In the genomic region with DNA sequence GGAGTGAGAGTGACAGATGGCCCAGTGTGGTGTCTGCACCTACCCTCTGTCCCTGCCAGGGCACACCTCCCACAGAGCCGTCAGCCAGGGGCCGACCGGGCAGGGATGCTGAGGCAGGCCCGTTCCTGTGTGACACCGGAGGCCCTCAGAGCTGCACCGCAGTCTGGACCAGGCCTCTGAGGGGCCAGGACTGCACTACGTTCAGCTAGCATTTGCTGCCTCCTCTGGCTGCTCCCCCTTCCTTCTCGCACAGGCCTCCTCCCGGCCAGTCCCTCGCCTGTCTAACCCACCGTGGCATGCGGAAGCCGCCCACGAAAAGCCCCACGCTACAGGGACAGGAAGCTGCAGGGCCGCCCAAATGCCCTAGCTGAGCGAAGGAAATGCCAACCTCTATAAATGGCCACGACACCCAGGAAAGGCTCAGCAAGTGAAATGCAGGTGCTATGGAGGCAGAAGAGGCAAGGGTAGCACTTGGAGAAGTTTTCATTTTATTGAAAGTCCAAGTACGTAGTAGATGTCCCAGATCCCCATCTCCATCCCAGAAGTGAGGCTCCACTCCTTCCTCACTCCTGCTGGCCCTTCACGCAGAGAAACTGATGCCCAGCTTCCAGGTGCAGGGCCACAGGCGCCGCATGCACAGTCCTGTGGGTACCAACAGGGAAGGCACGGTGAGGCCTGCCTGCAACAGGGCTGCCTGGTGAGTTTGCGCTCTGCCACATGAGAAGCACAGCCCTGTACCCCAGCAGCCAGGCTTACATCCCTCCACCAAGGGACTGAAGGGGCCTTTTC, we compare ENCODE assay signal across 20 cellular contexts. TPM values are rescaled to one million over a fixed set of nuclear protein-coding genes. Genes with fewer than 3 reads are reported as not detected.
"Had no signal": no experiment of that assay in that cellular context is flagged by ENCODE, and none has a peak within 500 bp of the region (broad histone marks: within the 10 kb centered on the region; RNA-seq: fewer than 3 reads in every experiment).

No MANE protein-coding gene starts in this region.

- H3K4me3 Mint-ChIP-seq: activated CD4-positive, alpha-beta memory T cell treated with anti-CD3 and anti-CD28 coated beads, Interleukin-2, amount 10 ng/mL, durations not matched to agents 7 days and 5 days; activated T-cell treated with anti-CD3 and anti-CD28 coated beads, Interleukin-2, amount 50 U/mL, for 24 hours; dendritic cell treated with granulocyte-macrophage colony-stimulating factor and Interleukin-4, amounts not matched to agents 40 ng/mL and 50 ng/mL, for 4 days; effector memory CD8-positive, alpha-beta T cell; naive thymus-derived CD8-positive, alpha-beta T cell; T-helper 17 cell had no signal

- DNase-seq: activated CD4-positive, alpha-beta memory T cell treated with anti-CD3 and anti-CD28 coated beads, Interleukin-2, amount 10 ng/mL, durations not matched to agents 7 days and 5 days; activated effector memory CD4-positive, alpha-beta T cell treated with anti-CD3 and anti-CD28 coated beads, Interleukin-2, amount 50 U/mL, for 16 hours; activated T-cell treated with anti-CD3 and anti-CD28 coated beads, Interleukin-2, amount 50 U/mL, for 24 hours; amygdala; cerebellar nuclear complex; effector memory CD8-positive, alpha-beta T cell; islet precursor cell; mucosa of descending colon; naive thymus-derived CD8-positive, alpha-beta T cell; stimulated activated CD4-positive, alpha-beta T cell treated with anti-CD3 and anti-CD28 coated beads, Interleukin-2, amount 100 ng/mL, for 48 hours; stimulated activated naive CD4-positive, alpha-beta T cell; substantia nigra; T-helper 17 cell; transverse colon; WERI-Rb-1 had no signal

- ATAC-seq: activated naive CD4-positive, alpha-beta T cell treated with anti-CD3 and anti-CD28 coated beads, Interleukin-2, amount 50 U/mL, for 72 hours; effector memory CD8-positive, alpha-beta T cell; left lobe of liver; mucosa of descending colon; naive thymus-derived CD8-positive, alpha-beta T cell; T-helper 17 cell had no signal

- H3K27ac ChIP-seq: neutrophil, transverse colon, WERI-Rb-1 had no signal

- H3K4me3 ChIP-seq: mucosa of descending colon, transverse colon had no signal

- H3K27me3 ChIP-seq: neutrophil, transverse colon had no signal

- H3K27ac Mint-ChIP-seq: activated CD4-positive, alpha-beta memory T cell treated with anti-CD3 and anti-CD28 coated beads, Interleukin-2, amount 10 ng/mL, durations not matched to agents 7 days and 5 days; activated naive CD4-positive, alpha-beta T cell treated with anti-CD3 and anti-CD28 coated beads, Interleukin-2, amount 50 U/mL, for 72 hours; activated T-cell treated with anti-CD3 and anti-CD28 coated beads, Interleukin-2, amount 50 U/mL, for 24 hours; dendritic cell treated with granulocyte-macrophage colony-stimulating factor and Interleukin-4, amounts not matched to agents 40 ng/mL and 50 ng/mL, for 4 days; effector memory CD8-positive, alpha-beta T cell; naive thymus-derived CD8-positive, alpha-beta T cell; T-helper 17 cell had no signal

- H3K27me3 Mint-ChIP-seq: activated CD4-positive, alpha-beta memory T cell treated with anti-CD3 and anti-CD28 coated beads, Interleukin-2, amount 10 ng/mL, durations not matched to agents 7 days and 5 days; activated T-cell treated with anti-CD3 and anti-CD28 coated beads, Interleukin-2, amount 50 U/mL, for 24 hours; dendritic cell treated with granulocyte-macrophage colony-stimulating factor and Interleukin-4, amounts not matched to agents 40 ng/mL and 50 ng/mL, for 4 days; effector memory CD8-positive, alpha-beta T cell; naive thymus-derived CD8-positive, alpha-beta T cell; T-helper 17 cell had no signal

- H3K4me1 ChIP-seq: transverse colon had no signal

- H3K4me1 Mint-ChIP-seq: activated CD4-positive, alpha-beta memory T cell treated with anti-CD3 and anti-CD28 coated beads, Interleukin-2, amount 10 ng/mL, durations not matched to agents 7 days and 5 days; T-helper 17 cell had no signal

RNA-seq across cellular contexts. Expression of a gene that starts 44.2 kb away (rescaled TPM):
- total RNA-seq: activated CD4-positive, alpha-beta memory T cell treated with anti-CD3 and anti-CD28 coated beads, Interleukin-2, amount 10 ng/mL, durations not matched to agents 7 days and 5 days; activated naive CD4-positive, alpha-beta T cell treated with anti-CD3 and anti-CD28 coated beads, Interleukin-2, amount 50 U/mL, for 72 hours; epithelial cell of proximal tubule; naive thymus-derived CD8-positive, alpha-beta T cell; T-helper 17 cell had no signal
